In the genomic region with DNA sequence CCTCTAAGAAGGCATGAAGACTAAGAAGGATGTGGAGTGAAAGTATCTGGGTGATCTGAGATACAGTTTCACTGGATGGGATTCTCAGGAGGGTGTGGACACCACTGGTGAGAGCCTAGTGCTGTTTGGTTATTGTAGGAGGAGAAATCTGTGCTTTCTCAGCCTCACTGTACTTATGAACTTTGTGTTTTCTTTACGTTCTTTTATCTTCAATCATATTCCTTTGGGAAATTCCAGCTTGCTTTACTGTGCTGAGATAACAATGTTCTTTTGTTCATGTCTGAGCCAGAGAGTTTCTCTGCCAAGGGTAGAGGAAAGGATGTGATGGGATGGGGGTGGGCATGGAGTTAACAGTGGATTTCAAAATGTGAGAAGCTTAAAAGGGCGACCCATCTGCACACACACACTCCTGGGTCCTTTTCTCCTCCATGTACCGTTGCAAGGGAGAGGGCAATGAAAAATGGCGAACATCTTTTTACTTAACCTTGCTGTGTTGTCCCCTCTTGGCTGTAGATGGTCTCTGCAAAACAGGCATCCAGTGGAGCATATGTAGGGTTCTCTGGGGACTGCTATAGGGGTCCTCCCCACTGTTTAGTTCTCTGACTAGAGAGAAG, we compare ENCODE assay signal across 22 cellular contexts. TPM values are rescaled to one million over a fixed set of nuclear protein-coding genes. Genes with fewer than 3 reads are reported as not detected.
DNase-seq lines count a peak whose midpoint lies in the region; ATAC-seq and TF ChIP-seq lines count a peak whose summit lies in the region.
"Had no signal": no experiment of that assay in that cellular context is flagged by ENCODE, and none has a peak within 500 bp of the region (broad histone marks: within the 10 kb centered on the region; RNA-seq: fewer than 3 reads in every experiment).

No MANE protein-coding gene starts in this region.

- DNase-seq in Caki2 (ENCODE audit: low read depth), result peak; percentile 40
- peak; percentile 26 for DNase-seq in SW480 (ENCODE audit: low spot score)
- peak; percentile 88 for DNase-seq in fibroblast of pulmonary artery (ENCODE audit: low read depth)
- peak; percentile 75 for DNase-seq in pulmonary artery endothelial cell (ENCODE audit: low read depth, low spot score)
- DNase-seq: activated CD4-positive, alpha-beta T cell treated with anti-CD3 and anti-CD28 coated beads, Interleukin-2, amount 50 U/mL, for 48 hours; activated naive CD4-positive, alpha-beta T cell treated with Interleukin-2 at 50 U/mL for 16 hours; activated T-cell treated with anti-CD3 and anti-CD28 coated beads for 4 hours; body of pancreas; CD4-positive, alpha-beta memory T cell; dorsolateral prefrontal cortex; erythroblast; heart right ventricle; KBM-7; NCI-H1048; NCI-H2029 treated with DMSO at 0.1 percent for 48 hours; NCI-H510A; stimulated activated naive CD4-positive, alpha-beta T cell treated with Interleukin-2 at 50 U/mL for 16 hours had no signal

- TF ChIP-seq CTCF in fibroblast of pulmonary artery (IDR thresholded peaks at IDR 0.05; ENCODE audit: low read length, missing control alignments), result no peak

- in situ Hi-C loops in Caki2 (cut with HindIII; ENCODE audit: low pct_unique_long_range_greater_than_20kb, low sequenced_read_pairs), result no loop called here

- no peak for ATAC-seq in HG02981 (IDR thresholded peaks at IDR 0.05; ENCODE audit: unreplicated experiment)
- ATAC-seq in GM19035 (IDR thresholded peaks at IDR 0.05; ENCODE audit: unreplicated experiment), result no peak
- ATAC-seq in HG02623 (IDR thresholded peaks at IDR 0.05; ENCODE audit: unreplicated experiment), result no peak
- no peak for ATAC-seq in GM21723 (IDR thresholded peaks at IDR 0.05; ENCODE audit: unreplicated experiment)
- ATAC-seq: body of pancreas, heart right ventricle had no signal

- no peak overlapping the region for H3K4me3 ChIP-seq in fibroblast of pulmonary artery (replicated peaks; ENCODE audit: low read depth, low read length)
- H3K4me3 ChIP-seq: body of pancreas, dorsolateral prefrontal cortex, heart right ventricle, tibial nerve had no signal

RNA-seq across cellular contexts. Expression of gene TAX1BP1, which starts 25.0 kb away (rescaled TPM):
- 29.7 and 42.8 TPM in 2 replicates for total RNA-seq in Caki2 (2014; rRNA removed; shearing (Covaris generic); ENCODE audit: low replicate concordance)
- 82.0 and 88.6 TPM in 2 replicates for total RNA-seq in pulmonary artery endothelial cell

RNA-seq across cellular contexts. Expression of gene HIBADH, which starts 52.3 kb away (rescaled TPM):
- total RNA-seq in Caki2 (2014; rRNA removed; shearing (Covaris generic); ENCODE audit: low replicate concordance), result 171 and 192 TPM in 2 replicates
- 41.9 and 43.6 TPM in 2 replicates for total RNA-seq in pulmonary artery endothelial cell

Comparison
In these comparisons a context has a peak if more than half of its experiments do, and no peak if none do; other contexts are left out.
1. DNase-seq: peak in every context shown above with its lines; median percentile 88 in fibroblast of pulmonary artery; 75 in pulmonary artery endothelial cell; 40 in Caki2; 26 in SW480.